In the genomic region with DNA sequence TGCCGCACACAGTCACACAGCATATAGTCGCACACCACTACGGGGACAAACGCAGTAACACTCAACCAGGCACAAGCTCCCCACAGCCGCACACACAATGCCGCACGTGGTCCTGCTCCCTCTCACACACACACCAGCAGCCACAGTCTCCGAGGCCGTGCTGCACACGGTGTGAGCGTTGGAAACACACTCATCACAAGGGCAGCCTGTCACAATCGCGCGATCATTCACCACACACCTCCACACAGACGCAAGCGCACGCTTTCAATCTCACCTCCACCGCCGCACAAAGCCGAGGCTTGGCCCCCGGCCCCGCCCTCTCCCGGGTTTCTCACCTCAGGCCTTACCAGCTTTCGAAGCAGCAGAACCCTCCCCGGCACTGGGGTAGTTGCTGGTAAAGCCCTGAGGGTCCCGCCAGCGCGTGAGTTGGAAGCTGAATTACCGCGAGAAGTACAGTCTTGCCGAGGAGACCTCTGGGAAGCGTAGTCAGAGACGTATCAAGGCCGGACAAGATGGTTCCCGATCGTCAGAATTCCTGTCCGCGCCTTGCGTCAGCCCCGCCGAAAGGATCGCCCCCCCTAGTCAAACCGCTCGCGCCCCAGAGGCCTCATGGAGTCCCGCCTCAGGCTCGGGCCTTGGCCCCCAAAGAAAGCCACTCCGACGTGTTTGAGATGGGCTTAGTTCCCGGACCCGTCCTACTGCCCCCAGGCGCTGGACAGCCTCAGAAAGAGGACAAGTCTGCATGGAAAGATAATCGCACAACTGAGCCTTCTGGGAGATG, we compare ENCODE assay signal across 8 cellular contexts. TPM values are rescaled to one million over a fixed set of nuclear protein-coding genes. Genes with fewer than 3 reads are reported as not detected.
DNase-seq lines count a peak whose midpoint lies in the region; ATAC-seq, FAIRE-seq and TF ChIP-seq lines count a peak whose summit lies in the region.

TSS of gene ZNF566 (minus strand) at position 423 of the 781 bp plus-strand sequence. CDS start 13,004 bp downstream, outside the sequence.

- DNase-seq in NCI-H2196 (lab: John Stamatoyannopoulos, UW; ENCODE audit: unreplicated experiment) (peak; percentile 96), bronchial epithelial cell (ENCODE audit: low read depth) (peak; percentile 95), iPS-NIHi11 (ENCODE audit: low spot score) (peak; percentile 97)

- peak within 1 kb of the TSS; percentile 95 for H3K4me3 ChIP-seq in ACC112 (ENCODE audit: low read depth, low read length)
- H3K4me3 ChIP-seq in WI38 (ENCODE audit: low read depth, low read length): peak within 1 kb of the TSS; percentile 73
- H3K4me3 ChIP-seq in bronchial epithelial cell (ENCODE audit: low read depth, low read length): peak within 1 kb of the TSS; percentile 57
- H3K4me3 ChIP-seq in skin epidermis: peak within 1 kb of the TSS; percentile 59 to 80 (median 67)

- peak within 1 kb of the TSS; percentile 99 for H2AFZ ChIP-seq in ACC112 (ENCODE audit: low read length, unreplicated experiment)

- H3K27ac ChIP-seq in ACC112 (ENCODE audit: low read depth, low read length) (peak within 1 kb of the TSS; percentile 84), skin epidermis (peak within 1 kb of the TSS; percentile 80 to 98 (median 96))

- FAIRE-seq in bronchial epithelial cell (lab: Jason Lieb, UNC): no peak

- TF ChIP-seq CTCF in WI38 (IDR thresholded peaks at IDR 0.05; ENCODE audit: low read depth, low read length) (no peak), bronchial epithelial cell (IDR thresholded peaks at IDR 0.05; ENCODE audit: insufficient read depth, low read length, severe bottlenecking) (no peak)

- ATAC-seq in GM18868 (IDR thresholded peaks at IDR 0.05; ENCODE audit: unreplicated experiment) (peak; percentile 85), HG03103 (IDR thresholded peaks at IDR 0.05; ENCODE audit: low read depth, unreplicated experiment) (peak; percentile 87)

- H3K79me2 ChIP-seq in ACC112 (ENCODE audit: control insufficient read depth, insufficient read depth, low read length, unreplicated experiment): peaks cover 13% of the 10 kb centered on the region

- H3K36me3 ChIP-seq in ACC112 (ENCODE audit: insufficient read depth, low read length) (no peaks in the 10 kb centered on the region), bronchial epithelial cell (ENCODE audit: control insufficient read depth, insufficient read depth, low read length) (no peaks in the 10 kb centered on the region)

- H3K27me3 ChIP-seq in ACC112 (ENCODE audit: insufficient read depth, low read length) (no peaks in the 10 kb centered on the region), bronchial epithelial cell (ENCODE audit: control insufficient read depth, insufficient read depth, low read length) (no peaks in the 10 kb centered on the region)

- peaks cover 5% of the 10 kb centered on the region for H3K4me1 ChIP-seq in ACC112 (ENCODE audit: control insufficient read depth, insufficient read depth, low read length, unreplicated experiment)

RNA-seq across cellular contexts. Expression of gene ZNF566, which starts in this region (rescaled TPM):
- total RNA-seq in bronchial epithelial cell: 4.7 and 7.4 TPM in 2 replicates

Comparison
In these comparisons a context has a peak if more than half of its experiments do, and no peak if none do; other contexts are left out.
1. Peak in every context shown above with its lines: DNase-seq, ATAC-seq, H3K4me3 ChIP-seq and H3K27ac ChIP-seq.